In genomic region chr3:62366093-62366419, GRCh38 we compare ENCODE assay signal across 1 cellular context.
TF ChIP-seq lines count a peak whose summit lies in the region.

No MANE protein-coding gene starts in this region.

TF ChIP-seq in H1, 55 proteins besides CTCF, POLR2A, EP300 and RAD21:
- TF ChIP-seq JUN (IDR thresholded peaks at IDR 0.05; ENCODE audit: low read depth, low read length), result no peak
- no peak for TF ChIP-seq JUND (IDR thresholded peaks at IDR 0.05; ENCODE audit: low read length)
- TF ChIP-seq TBP (IDR thresholded peaks at IDR 0.05; ENCODE audit: low read depth, low read length), result no peak
- TF ChIP-seq CTBP2 (IDR thresholded peaks at IDR 0.05; ENCODE audit: borderline replicate concordance, insufficient read depth, insufficient read length, low read length), result no peak
- TF ChIP-seq CBX8 (IDR thresholded peaks at IDR 0.05; ENCODE audit: borderline replicate concordance, low read depth, low read length), result 0 out of 2 replicates have a peak, but pooled peaks have one; percentile 8
- TF ChIP-seq RNF2 (IDR thresholded peaks at IDR 0.05; ENCODE audit: borderline replicate concordance, low read depth, low read length, missing control alignments, poor library complexity, severe bottlenecking), result peak; percentile 58
- no peak for TF ChIP-seq YY1 (IDR thresholded peaks at IDR 0.05; ENCODE audit: low read depth, low read length)
- TF ChIP-seq TEAD4 (IDR thresholded peaks at IDR 0.05; ENCODE audit: low read depth, low read length), result no peak
TF ChIP-seq in H1: peak in this region for 2.
